Comparison of ENCODE assay signal across 1 cellular context in the genomic region with DNA sequence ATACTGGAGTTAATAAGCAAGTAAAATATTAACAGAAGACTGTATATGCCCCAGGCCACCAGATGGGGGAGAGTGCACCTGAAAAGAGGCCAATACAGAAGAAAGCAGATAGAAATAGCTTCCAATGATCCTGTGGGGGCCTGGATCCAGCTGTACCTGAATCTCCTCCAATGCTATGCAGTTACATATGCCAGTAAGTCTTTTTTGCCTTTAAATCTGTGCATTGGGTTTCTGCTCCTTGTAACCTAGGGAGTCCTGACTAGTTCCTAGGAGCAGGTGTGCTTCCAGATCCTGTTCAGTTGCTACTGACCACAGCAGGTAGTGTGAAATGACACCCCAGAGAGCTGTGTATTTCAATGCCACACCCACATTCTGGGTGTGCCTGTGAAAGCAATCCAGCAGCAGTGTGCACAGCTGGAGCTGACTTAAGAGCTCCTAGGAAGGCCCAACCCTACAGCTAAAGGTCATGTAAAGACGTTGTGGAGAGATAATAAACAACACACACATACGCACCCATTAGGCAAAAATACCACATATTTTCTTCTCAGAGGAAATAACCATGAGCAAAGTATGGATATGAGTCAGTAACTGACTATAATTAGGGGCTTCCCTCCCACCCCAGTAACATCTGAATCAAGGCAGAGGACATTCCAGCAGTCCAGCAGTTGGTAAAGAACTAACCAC.
TF ChIP-seq lines count a peak whose summit lies in the region.

No MANE protein-coding gene starts in this region.

TF ChIP-seq in SK-N-SH, 30 proteins besides CTCF, POLR2A, EP300 and RAD21 (continued from another document):
- TF ChIP-seq EZH2phosphoT487 (IDR thresholded peaks at IDR 0.05; ENCODE audit: borderline replicate concordance, low read depth): no peak
- peak; percentile 51 for TF ChIP-seq JUND (IDR thresholded peaks at IDR 0.05)
- TF ChIP-seq TEAD4 (IDR thresholded peaks at IDR 0.05; ENCODE audit: borderline replicate concordance, insufficient read depth): peak; percentile 66; the same call in 1 of the 2 replicates
- TF ChIP-seq NFIC (IDR thresholded peaks at IDR 0.05; ENCODE audit: borderline replicate concordance): peak; percentile 44; the same call in 1 of the 2 replicates
- TF ChIP-seq, protein P1, sequence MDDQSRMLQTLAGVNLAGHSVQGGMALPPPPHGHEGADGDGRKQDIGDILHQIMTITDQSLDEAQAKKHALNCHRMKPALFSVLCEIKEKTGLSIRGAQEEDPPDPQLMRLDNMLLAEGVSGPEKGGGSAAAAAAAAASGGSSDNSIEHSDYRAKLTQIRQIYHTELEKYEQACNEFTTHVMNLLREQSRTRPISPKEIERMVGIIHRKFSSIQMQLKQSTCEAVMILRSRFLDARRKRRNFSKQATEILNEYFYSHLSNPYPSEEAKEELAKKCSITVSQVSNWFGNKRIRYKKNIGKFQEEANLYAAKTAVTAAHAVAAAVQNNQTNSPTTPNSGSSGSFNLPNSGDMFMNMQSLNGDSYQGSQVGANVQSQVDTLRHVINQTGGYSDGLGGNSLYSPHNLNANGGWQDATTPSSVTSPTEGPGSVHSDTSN (IDR thresholded peaks at IDR 0.05): peak; percentile 54
- TF ChIP-seq SIN3A (IDR thresholded peaks at IDR 0.05; ENCODE audit: borderline replicate concordance, low read depth, low read length): no peak
- TF ChIP-seq RXRA (IDR thresholded peaks at IDR 0.05; ENCODE audit: borderline replicate concordance, low read depth): 0 out of 2 replicates have a peak, but pooled peaks have one; percentile 40
- TF ChIP-seq TCF12 (IDR thresholded peaks at IDR 0.05): peak; percentile 84
- TF ChIP-seq POLR2AphosphoS5 (IDR thresholded peaks at IDR 0.05; ENCODE audit: low read depth, low read length): peak; percentile 22; the same call in 1 of the 2 replicates
TF ChIP-seq in SK-N-SH: peak in this region for 10.
